1 cellular context compared by ENCODE assay signal in genomic region chr22:38802671-38803121, GRCh38.
A peak's percentile ranks its signal among the peaks of the same experiment; 100 is the strongest.
TF ChIP-seq lines count a peak whose summit lies in the region.

No MANE protein-coding gene starts in this region.

TF ChIP-seq in HCT116, 20 proteins besides CTCF, POLR2A, EP300 and RAD21 (continued from another document):
- TF ChIP-seq CEBPB (IDR thresholded peaks at IDR 0.05; ENCODE audit: low read depth) (peak; percentile 81), YY1 (IDR thresholded peaks at IDR 0.05; ENCODE audit: extremely low read depth, insufficient replicate concordance, low read depth, low read length) (no peak), ZBTB33 (IDR thresholded peaks at IDR 0.05; ENCODE audit: extremely low read depth, insufficient replicate concordance, low read length) (no peak), JUND (IDR thresholded peaks at IDR 0.05) (peak; percentile 28; the same call in 1 of the 2 replicates), ZNF274 (IDR thresholded peaks at IDR 0.05; ENCODE audit: low read depth, low read length) (no peak), ELF1 (IDR thresholded peaks at IDR 0.05; ENCODE audit: borderline replicate concordance, low read depth) (no peak), POLR2AphosphoS5 (IDR thresholded peaks at IDR 0.05; ENCODE audit: low read depth, low read length) (peak; percentile 16; the same call in 1 of the 2 replicates), SP1 (IDR thresholded peaks at IDR 0.05; ENCODE audit: low read depth) (peak; percentile 46; the same call in 1 of the 2 replicates)
